ENCODE assay signal across 22 cellular contexts in genomic region chr12:106629797-106630669, GRCh38. TPM values are rescaled to one million over a fixed set of nuclear protein-coding genes. Genes with fewer than 3 reads are reported as not detected.
A peak's percentile ranks its signal among the peaks of the same experiment; 100 is the strongest.
DNase-seq lines count a peak whose midpoint lies in the region; ATAC-seq, FAIRE-seq and TF ChIP-seq lines count a peak whose summit lies in the region.
"Had no signal": no experiment of that assay in that cellular context is flagged by ENCODE, and none has a peak within 500 bp of the region (broad histone marks: within the 10 kb centered on the region; RNA-seq: fewer than 3 reads in every experiment).

No MANE protein-coding gene starts in this region.

- H3K4me1 ChIP-seq in A549: peaks cover 52% of the 10 kb centered on the region
- H3K4me1 ChIP-seq: left lung, upper lobe of left lung had no signal

- no peak for TF ChIP-seq POLR2A in A549 (IDR thresholded peaks at IDR 0.05; ENCODE audit: low read length)

- DNase-seq in A549 (ENCODE audit: low read depth in 1 of 2, low spot score in 1 of 2): no peak
- DNase-seq in HS-5 (ENCODE audit: low read depth): peak; percentile 38
- peak; percentile 24 for DNase-seq in fibroblast of mammary gland (ENCODE audit: low read depth)
- DNase-seq in DMS79 treated with DMSO at 0.1 percent for 48 hours (lab: John Stamatoyannopoulos, UW): no peak
- DNase-seq: activated CD8-positive, alpha-beta T cell treated with anti-CD3 and anti-CD28 coated beads for 36 hours; activated T-cell treated with anti-CD3 and anti-CD28 coated beads, Interleukin-2, amount 50 U/mL, for 48 hours; CD8-positive, alpha-beta T cell; central memory CD4-positive, alpha-beta T cell; endodermal cell; left lung; mucosa of descending colon; NCI-H1048; NCI-H2171 treated with DMSO at 0.1 percent for 48 hours; NCI-H774; right cardiac atrium; stimulated activated naive CD8-positive, alpha-beta T cell treated with anti-CD3 and anti-CD28 coated beads, Interleukin-15, amount 100 ng/mL, for 72 hours; upper lobe of left lung had no signal

- WGBS in A549 (ENCODE audit: missing lambda C conversion rate): 60% methylated on average over 12 of the region's 12 CpGs

- H3K9me3 ChIP-seq in A549: no peaks in the 10 kb centered on the region
- H3K9me3 ChIP-seq: left lung, mucosa of descending colon, upper lobe of left lung had no signal

- H3K4me2 ChIP-seq in A549: peak overlapping the region; percentile 25

- CTCF ChIA-PET in A549 (lab: Yijun Ruan, JAX): interaction anchor here (0.6 kb wide), 1 partner anchor 16 kb away, joined by 3 read pairs; no protein-coding TSS in a partner anchor

- H3K27ac ChIP-seq in A549: peak overlapping the region in 1 of 2 experiments; percentile 44; a peak in 2 of 6 replicates
- H3K27ac ChIP-seq: left lung, upper lobe of left lung had no signal

- FAIRE-seq in A549 (lab: Jason Lieb, UNC): no peak

- TF ChIP-seq RAD21 in A549 (conservative IDR thresholded peaks at IDR 0.05 in 1 of 2, IDR thresholded peaks at IDR 0.05 in 1 of 2): no peak

- H3K4me3 ChIP-seq in A549 (no peak overlapping the region), fibroblast of mammary gland (ENCODE audit: control insufficient read depth, low read depth, low read length) (no peak overlapping the region)
- H3K4me3 ChIP-seq: left lung, mucosa of descending colon, upper lobe of left lung had no signal

- ATAC-seq in A549: no peak
- ATAC-seq in SK-N-SH treated with all-trans-retinoic acid at 6 μM for 48 hours: peak; percentile 74
- no peak for ATAC-seq in HG02763 (IDR thresholded peaks at IDR 0.05; ENCODE audit: unreplicated experiment)
- no peak for ATAC-seq in GM18867 (IDR thresholded peaks at IDR 0.05; ENCODE audit: unreplicated experiment)
- ATAC-seq in HG03196 (IDR thresholded peaks at IDR 0.05; ENCODE audit: unreplicated experiment): no peak
- ATAC-seq: activated CD8-positive, alpha-beta T cell treated with anti-CD3 and anti-CD28 coated beads for 36 hours; CD8-positive, alpha-beta T cell; left lung; mucosa of descending colon; right cardiac atrium; stimulated activated naive CD8-positive, alpha-beta T cell treated with anti-CD3 and anti-CD28 coated beads, Interleukin-15, amount 100 ng/mL, for 72 hours had no signal

- no peak for TF ChIP-seq EP300 in A549 (IDR thresholded peaks at IDR 0.05)

- TF ChIP-seq CTCF in A549 (IDR thresholded peaks at IDR 0.05) (no peak), fibroblast of mammary gland (conservative IDR thresholded peaks at IDR 0.05; ENCODE audit: control insufficient read depth, insufficient read depth, low read depth, low read length) (no peak)

- POLR2A ChIA-PET in A549 (lab: Yijun Ruan, JAX): interaction anchor here (1.1 kb wide), 1 partner anchor 144 kb away, joined by 4 read pairs; the partner anchor contains the start of gene RIC8B

TF ChIP-seq in A549, 52 proteins besides CTCF, POLR2A, EP300 and RAD21:
- TF ChIP-seq MAFK (IDR thresholded peaks at IDR 0.05; ENCODE audit: partially characterized antibody) (no peak), NR3C1 (IDR thresholded peaks at IDR 0.05) (no peak), HOXB5 (CRISPR knock-in tag; IDR thresholded peaks at IDR 0.05) (no peak), CEBPB (IDR thresholded peaks at IDR 0.05) (no peak), GATA3 (IDR thresholded peaks at IDR 0.05; ENCODE audit: borderline replicate concordance) (peak; percentile 52; the same call in 1 of the 2 replicates)

TF ChIP-seq in SK-N-SH treated with all-trans-retinoic acid at 6 μM for 48 hours, 23 proteins besides CTCF, POLR2A, EP300 and RAD21:
- TF ChIP-seq ESRRG (CRISPR knock-in tag; IDR thresholded peaks at IDR 0.05) (no peak), CREB5 (CRISPR knock-in tag; IDR thresholded peaks at IDR 0.05; ENCODE audit: low read depth) (no peak), PPARA (CRISPR knock-in tag; IDR thresholded peaks at IDR 0.05; ENCODE audit: borderline replicate concordance) (no peak), TCF4 (CRISPR knock-in tag; IDR thresholded peaks at IDR 0.05; ENCODE audit: borderline replicate concordance) (no peak), ISL1 (CRISPR knock-in tag; IDR thresholded peaks at IDR 0.05) (no peak), RARB (CRISPR knock-in tag; IDR thresholded peaks at IDR 0.05) (no peak), CSDC2 (CRISPR knock-in tag; IDR thresholded peaks at IDR 0.05) (no peak), TOX (CRISPR knock-in tag; IDR thresholded peaks at IDR 0.05; ENCODE audit: borderline replicate concordance) (no peak), GLIS3 (CRISPR knock-in tag; IDR thresholded peaks at IDR 0.05) (no peak), CSRNP3 (CRISPR knock-in tag; IDR thresholded peaks at IDR 0.05) (no peak)

RNA-seq across cellular contexts. Expression of gene RFX4, which starts 47.2 kb away (rescaled TPM):
- polyA plus RNA-seq in A549 (2011; rRNA removed): 0.04 TPM in 1 of 2 replicates, not detected in the other
- not detected in 2 replicates for polyA plus RNA-seq in A549 (2012; cell fraction: cytosol; rRNA removed)
- polyA plus RNA-seq in A549 (2012; cell fraction: nucleus; rRNA removed): not detected in 2 replicates
- not detected in 3 replicates for polyA plus RNA-seq in A549 (2017; fragmentation: RNase III; extraction: RNeasy Plus Mini Kit Qiagen cat#74134 plus additional on column Dnase treatment)
- not detected in 2 replicates for polyA minus RNA-seq in A549 (2011; rRNA and poly(A)+ RNA removed)
- polyA plus RNA-seq: AG04450, right cardiac atrium had no signal

Comparison
In these comparisons a context has a peak if more than half of its experiments do, and no peak if none do; other contexts are left out.
1. DNase-seq: peak in HS-5 (single experiment) and fibroblast of mammary gland (single experiment); none in A549 (0 of 2) and DMS79 treated with DMSO at 0.1 percent for 48 hours (single experiment).